In the genomic region with DNA sequence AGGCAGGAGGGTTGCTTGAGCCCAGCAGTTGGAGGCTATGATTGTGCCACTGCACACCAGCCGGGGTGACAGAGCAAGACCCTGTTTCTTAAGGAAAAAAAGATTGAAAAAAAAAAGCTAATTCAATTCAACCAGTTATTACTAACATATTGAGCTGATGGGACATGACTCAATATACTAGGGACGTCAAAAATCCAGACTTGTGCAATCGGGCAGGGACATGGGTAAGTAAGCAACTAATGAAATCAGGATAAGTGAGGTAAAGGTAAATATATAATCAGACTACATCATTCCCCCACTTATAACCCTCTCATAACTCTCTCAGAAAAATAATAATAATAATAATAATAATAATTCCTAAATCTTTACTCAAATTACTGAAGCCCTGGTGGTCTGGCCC, we compare ENCODE assay signal across 19 cellular contexts. TPM values are rescaled to one million over a fixed set of nuclear protein-coding genes. Genes with fewer than 3 reads are reported as not detected.
"Had no signal": no experiment of that assay in that cellular context is flagged by ENCODE, and none has a peak within 500 bp of the region (broad histone marks: within the 10 kb centered on the region; RNA-seq: fewer than 3 reads in every experiment).

No MANE protein-coding gene starts in this region.

- H3K4me2 ChIP-seq: neural progenitor cell had no signal

- H3K4me3 Mint-ChIP-seq: activated naive CD4-positive, alpha-beta T cell treated with anti-CD3 and anti-CD28 coated beads for 36 hours; activated T-helper 17 cell treated with anti-CD3 and anti-CD28 coated beads, Interleukin-2, amount 50 U/mL, for 72 hours; memory B cell; neural progenitor cell; WTC11 had no signal

- H2AFZ ChIP-seq: neural progenitor cell had no signal

- H3K36me3 Mint-ChIP-seq: memory B cell, neural progenitor cell, WTC11 had no signal

- H3K27ac ChIP-seq: adrenal gland, neural progenitor cell, ovary, thyroid gland had no signal

- H3K27ac Mint-ChIP-seq: activated naive CD4-positive, alpha-beta T cell treated with anti-CD3 and anti-CD28 coated beads for 36 hours; activated T-helper 17 cell treated with anti-CD3 and anti-CD28 coated beads, Interleukin-2, amount 50 U/mL, for 72 hours; memory B cell; neural progenitor cell; WTC11 had no signal

- H3K4me3 ChIP-seq: adrenal gland, colonic mucosa, neural progenitor cell, ovary, thyroid gland had no signal

- H3K4me1 Mint-ChIP-seq: activated T-helper 17 cell treated with anti-CD3 and anti-CD28 coated beads, Interleukin-2, amount 50 U/mL, for 72 hours; neural progenitor cell; WTC11 had no signal

- H3K27me3 Mint-ChIP-seq: activated T-helper 17 cell treated with anti-CD3 and anti-CD28 coated beads, Interleukin-2, amount 50 U/mL, for 72 hours; memory B cell had no signal

- H3K4me1 ChIP-seq: adrenal gland, neural progenitor cell, thyroid gland had no signal

- H3K9me3 ChIP-seq: adrenal gland, colonic mucosa, ovary, thyroid gland had no signal

- DNase-seq: activated CD4-positive, alpha-beta T cell treated with anti-CD3 and anti-CD28 coated beads for 48 hours; activated naive CD4-positive, alpha-beta T cell treated with anti-CD3 and anti-CD28 coated beads for 36 hours; adrenal gland; caudate nucleus; colonic mucosa; effector CD4-positive, alpha-beta T cell; left colon; ovary; retina; stimulated activated CD4-positive, alpha-beta T cell treated with anti-CD3 and anti-CD28 coated beads, Interleukin-15, amount 100 ng/mL, for 24 hours; stimulated activated CD4-positive, alpha-beta T cell treated with anti-CD3 and anti-CD28 coated beads, Interleukin-4, amount 100 ng/mL, for 24 hours; thyroid gland had no signal

- H3K27me3 ChIP-seq: adrenal gland, colonic mucosa, neural progenitor cell, ovary, thyroid gland had no signal

- H3K9ac ChIP-seq: neural progenitor cell had no signal

- H3K36me3 ChIP-seq: adrenal gland, colonic mucosa, neural progenitor cell, ovary, thyroid gland had no signal

- H3K9me3 Mint-ChIP-seq: activated naive CD4-positive, alpha-beta T cell treated with anti-CD3 and anti-CD28 coated beads for 36 hours; activated T-helper 17 cell treated with anti-CD3 and anti-CD28 coated beads, Interleukin-2, amount 50 U/mL, for 72 hours; memory B cell; WTC11 had no signal

- ATAC-seq: activated T-helper 17 cell treated with anti-CD3 and anti-CD28 coated beads, Interleukin-2, amount 50 U/mL, for 72 hours; SK-N-SH treated with all-trans-retinoic acid at 6 μM for 48 hours; WTC11 had no signal

RNA-seq across cellular contexts. Expression of gene HAVCR1, which starts 1.0 kb away (rescaled TPM):
- total RNA-seq: adrenal gland, endothelial cell of umbilical vein, glomerular endothelial cell, WTC11 had no signal
- polyA plus RNA-seq: endothelial cell of umbilical vein, ovary had no signal

RNA-seq across cellular contexts. Expression of gene HAVCR2, which starts 49.0 kb away (rescaled TPM):
- total RNA-seq: endothelial cell of umbilical vein, glomerular endothelial cell had no signal
- polyA plus RNA-seq: endothelial cell of umbilical vein had no signal
